39 cellular contexts compared by ENCODE assay signal in the genomic region with DNA sequence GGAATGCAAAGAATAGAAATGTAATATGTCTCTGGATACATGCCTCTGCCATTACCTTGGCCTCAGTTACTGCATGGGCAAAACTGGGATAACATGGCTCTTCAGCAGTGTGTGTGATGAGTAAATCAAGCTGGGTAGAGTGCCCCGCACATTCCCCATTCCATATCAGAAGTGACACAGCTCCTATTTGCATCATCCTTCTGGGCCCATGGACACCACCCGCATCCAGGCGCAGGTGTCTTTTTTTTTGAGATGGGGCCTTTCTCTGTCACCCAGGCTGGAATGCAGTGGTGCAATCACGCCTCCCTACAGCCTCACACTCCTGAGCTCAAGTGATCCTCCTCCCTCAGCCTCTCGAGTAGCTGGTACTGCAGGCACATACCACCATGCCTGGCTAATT. TPM values are rescaled to one million over a fixed set of nuclear protein-coding genes. Genes with fewer than 3 reads are reported as not detected.
"Had no signal": no experiment of that assay in that cellular context is flagged by ENCODE, and none has a peak within 500 bp of the region (broad histone marks: within the 10 kb centered on the region; RNA-seq: fewer than 3 reads in every experiment).

No MANE protein-coding gene starts in this region.

- H3K9me3 ChIP-seq: MG63 had no signal

- H3K36me3 ChIP-seq: MG63 had no signal

- H3K9ac ChIP-seq: KMS-11 had no signal

- H3K4me3 ChIP-seq: MG63 had no signal

- H3K27ac ChIP-seq: KMS-11 had no signal

- DNase-seq: Karpas-422, Kasumi-1, KBM-7, KG1, MG63, MM.1S, MV-4-11, NCI-H1048, NCI-H1092, NCI-H1092 treated with DMSO at 0.1 percent for 48 hours, NCI-H1105, NCI-H1105 treated with DMSO at 0.1 percent for 48 hours, NCI-H1417, NCI-H1417 treated with DMSO at 0.1 percent for 48 hours, NCI-H1436, NCI-H146, NCI-H1694, NCI-H1694 treated with DMSO at 0.1 percent for 48 hours, NCI-H187, NCI-H187 treated with DMSO at 0.1 percent for 48 hours, NCI-H1930, NCI-H2029, NCI-H2029 treated with DMSO at 0.1 percent for 48 hours, NCI-H2081, NCI-H2081 treated with DMSO at 0.1 percent for 48 hours, NCI-H2107, NCI-H2171, NCI-H2171 treated with DMSO at 0.1 percent for 48 hours, NCI-H2227 treated with DMSO at 0.1 percent for 48 hours, NCI-H226, NCI-H345, NCI-H446, NCI-H446 treated with DMSO at 0.1 percent for 48 hours, NCI-H510A had no signal

- H3K4me2 ChIP-seq: KMS-11 had no signal

RNA-seq across cellular contexts. Expression of gene KRT76, which starts 31.6 kb away (rescaled TPM):
- total RNA-seq: LHCN-M2, M059J, MCF 10A, NCI-H460 had no signal

RNA-seq across cellular contexts. Expression of gene KRT77, which starts 42.2 kb away (rescaled TPM):
- total RNA-seq: LHCN-M2, M059J, MCF 10A, NCI-H460 had no signal

RNA-seq across cellular contexts. Expression of gene KRT3, which starts 50.4 kb away (rescaled TPM):
- total RNA-seq: LHCN-M2, M059J, MCF 10A, NCI-H460 had no signal
